Comparison of ENCODE assay signal across 17 cellular contexts in genomic region chr22:22645969-22646368, GRCh38. TPM values are rescaled to one million over a fixed set of nuclear protein-coding genes. Genes with fewer than 3 reads are reported as not detected.
"Had no signal": no experiment of that assay in that cellular context is flagged by ENCODE, and none has a peak within 500 bp of the region (broad histone marks: within the 10 kb centered on the region; RNA-seq: fewer than 3 reads in every experiment).

No MANE protein-coding gene starts in this region.

RNA-seq across cellular contexts. Expression of gene GGTLC2, which starts 1.6 kb away (rescaled TPM):
- total RNA-seq: cerebellum, colonic mucosa, dermis microvascular lymphatic vessel endothelial cell, endodermal cell, esophagus mucosa, esophagus squamous epithelium, gastrocnemius medialis, glomerular endothelial cell, heart right ventricle, left cardiac atrium, left ventricle myocardium superior, lower leg skin, lung microvascular endothelial cell, mesenteric fat pad, mesothelial cell of epicardium, mucosa of descending colon, myocyte had no signal
